Comparison of ENCODE assay signal across 1 cellular context in genomic region chr1:93180723-93181613, GRCh38.
TF ChIP-seq lines count a peak whose summit lies in the region.

CCDC18 (plus strand) TSS chr1:93180724; CDS start chr1:93183362, 2,638 bp downstream.

TF ChIP-seq in K562, 482 proteins besides CTCF, POLR2A, EP300 and RAD21 (continued from another document and continues in another):
- TF ChIP-seq CHD7 (IDR thresholded peaks at IDR 0.05; ENCODE audit: low read depth, low read length): no peak
- peak in 1 of 2 experiments; percentile 13; a peak in 1 of 4 replicates for TF ChIP-seq ZNF639 (CRISPR knock-in tag; conservative IDR thresholded peaks at IDR 0.05 in 1 of 2, IDR thresholded peaks at IDR 0.05 in 1 of 2)
- no peak for TF ChIP-seq IRF1 (CRISPR knock-in tag; IDR thresholded peaks at IDR 0.05; ENCODE audit: borderline replicate concordance)
- TF ChIP-seq UBTF (IDR thresholded peaks at IDR 0.05; ENCODE audit: borderline replicate concordance in 1 of 2, low read depth in 2 of 2, low read length in 2 of 2): no peak
- TF ChIP-seq JUN (IDR thresholded peaks at IDR 0.05; ENCODE audit: borderline replicate concordance, low read depth, low read length): peak; percentile 1; the same call in 1 of the 2 replicates
- no peak for TF ChIP-seq JUN (CRISPR knock-in tag; IDR thresholded peaks at IDR 0.05; ENCODE audit: borderline replicate concordance)
- no peak for TF ChIP-seq HSF4 (CRISPR knock-in tag; IDR thresholded peaks at IDR 0.05; ENCODE audit: borderline replicate concordance)
- peak in 1 of 3 experiments; percentile 68 for TF ChIP-seq YY1 (IDR thresholded peaks at IDR 0.05; ENCODE audit: borderline replicate concordance in 1 of 3, control insufficient read depth in 1 of 3, extremely low read depth in 1 of 3, insufficient read depth in 3 of 3, insufficient read length in 1 of 3, insufficient replicate concordance in 2 of 3, low read depth in 1 of 3, low read length in 2 of 3)
- no peak for TF ChIP-seq ATF2 (CRISPR knock-in tag; IDR thresholded peaks at IDR 0.05)
- peak; percentile 33 for TF ChIP-seq POLR2B (IDR thresholded peaks at IDR 0.05; ENCODE audit: low read depth, partially characterized antibody)
- no peak for TF ChIP-seq TARDBP (IDR thresholded peaks at IDR 0.05)
- TF ChIP-seq NFYB (IDR thresholded peaks at IDR 0.05; ENCODE audit: extremely low read depth, insufficient read length): no peak
- TF ChIP-seq SRSF7 (optimal IDR thresholded peaks at IDR 0.05; ENCODE audit: low read depth, low read length): no peak
- no peak for TF ChIP-seq ZNF253 (CRISPR knock-in tag; conservative IDR thresholded peaks at IDR 0.05)
- TF ChIP-seq ZNF280B (CRISPR knock-in tag; IDR thresholded peaks at IDR 0.05): no peak
- TF ChIP-seq BRD9 (IDR thresholded peaks at IDR 0.05; ENCODE audit: low read depth, partially characterized antibody): peak; percentile 73
- no peak for TF ChIP-seq SNIP1 (IDR thresholded peaks at IDR 0.05; ENCODE audit: low read depth)
- peak; percentile 81 for TF ChIP-seq SUPT5H (IDR thresholded peaks at IDR 0.05)
- TF ChIP-seq POLR2G (IDR thresholded peaks at IDR 0.05; ENCODE audit: low read depth, low read length): no peak
- TF ChIP-seq RFX7 (CRISPR knock-in tag; IDR thresholded peaks at IDR 0.05): no peak
- TF ChIP-seq FOXO4 (CRISPR knock-in tag; IDR thresholded peaks at IDR 0.05): no peak
- peak; percentile 5; the same call in 1 of the 2 replicates for TF ChIP-seq C11orf30 (IDR thresholded peaks at IDR 0.05; ENCODE audit: low read depth)
- TF ChIP-seq ZNF347 (CRISPR knock-in tag; IDR thresholded peaks at IDR 0.05; ENCODE audit: low read depth): no peak
- no peak for TF ChIP-seq CREBBP (IDR thresholded peaks at IDR 0.05; ENCODE audit: low read depth, low read length)
- no peak for TF ChIP-seq ZFP91 (CRISPR knock-in tag; IDR thresholded peaks at IDR 0.05)
- TF ChIP-seq HDAC6 (IDR thresholded peaks at IDR 0.05; ENCODE audit: low read depth, low read length): no peak
- TF ChIP-seq ZNF133 (CRISPR knock-in tag; IDR thresholded peaks at IDR 0.05): no peak
- TF ChIP-seq SMARCE1 (IDR thresholded peaks at IDR 0.05): peak; percentile 39
- TF ChIP-seq HMBOX1 (IDR thresholded peaks at IDR 0.05): peak; percentile 22; the same call in 1 of the 2 replicates
- no peak for TF ChIP-seq PCBP2 (IDR thresholded peaks at IDR 0.05; ENCODE audit: low read depth, low read length, poor library complexity, severe bottlenecking)
